In the genomic region with DNA sequence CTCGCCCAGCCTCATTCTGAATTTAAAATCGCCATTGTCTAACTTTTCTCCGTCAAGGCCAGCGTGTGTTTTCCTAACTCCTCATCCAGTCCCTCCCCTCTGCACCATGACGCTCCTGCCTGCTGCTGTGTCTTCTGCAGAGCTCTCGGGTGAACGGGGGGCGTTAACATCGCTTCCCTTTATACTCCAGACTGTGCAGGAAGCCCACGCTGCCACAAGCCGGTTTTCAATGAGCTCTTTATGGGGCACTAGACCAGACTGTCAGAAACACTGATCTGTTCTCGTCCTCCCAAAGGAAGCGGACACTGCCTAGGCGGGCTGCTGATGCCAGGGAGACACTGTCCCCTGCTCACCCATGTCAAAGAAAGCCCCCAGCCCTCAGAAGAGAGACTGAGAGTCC, we compare ENCODE assay signal across 10 cellular contexts. TPM values are rescaled to one million over a fixed set of nuclear protein-coding genes. Genes with fewer than 3 reads are reported as not detected.
DNase-seq lines count a peak whose midpoint lies in the region; ATAC-seq and TF ChIP-seq lines count a peak whose summit lies in the region.
"Had no signal": no experiment of that assay in that cellular context is flagged by ENCODE, and none has a peak within 500 bp of the region (broad histone marks: within the 10 kb centered on the region; RNA-seq: fewer than 3 reads in every experiment).

No MANE protein-coding gene starts in this region.

- intact Hi-C loops in activated CD4-positive, alpha-beta T cell treated with anti-CD3 and anti-CD28 coated beads for 36 hours (cut with DNase I, micrococcal nuclease), result no loop called here

- no peaks in the 10 kb centered on the region for H3K36me3 ChIP-seq in Loucy (ENCODE audit: insufficient read depth, low read length)

- H4K20me1 ChIP-seq in Loucy (ENCODE audit: insufficient read depth, low read length, poor library complexity, severe bottlenecking), result no peaks in the 10 kb centered on the region

- no peaks in the 10 kb centered on the region for H3K79me2 ChIP-seq in Loucy (ENCODE audit: insufficient read depth, low read length)

- H3K9me2 ChIP-seq in Loucy (replicated peaks; ENCODE audit: low read depth, low read length), result no peaks in the 10 kb centered on the region

- no peak overlapping the region for H3K4me3 Mint-ChIP-seq in central memory CD8-positive, alpha-beta T cell
- peak overlapping the region; percentile 74 for H3K4me3 Mint-ChIP-seq in stimulated activated memory B cell treated with anti-CD40 and anti-IgM and Interleukin-4, amounts not matched to agents 10 μg/mL and 1 μg/mL and 100 μg/mL, for 72 hours
- H3K4me3 Mint-ChIP-seq in activated CD4-positive, alpha-beta T cell treated with anti-CD3 and anti-CD28 coated beads for 36 hours, result no peak overlapping the region

- H3K4me3 ChIP-seq in Loucy (ENCODE audit: low read length, poor library complexity, severe bottlenecking), result peak overlapping the region; percentile 54
- H3K4me3 ChIP-seq: coronary artery, lung had no signal

- H3K4me1 Mint-ChIP-seq in central memory CD8-positive, alpha-beta T cell, result peaks cover 20% of the 10 kb centered on the region
- peaks cover 68% of the 10 kb centered on the region for H3K4me1 Mint-ChIP-seq in stimulated activated memory B cell treated with anti-CD40 and anti-IgM and Interleukin-4, amounts not matched to agents 10 μg/mL and 1 μg/mL and 100 μg/mL, for 72 hours
- no peaks in the 10 kb centered on the region for H3K4me1 Mint-ChIP-seq in activated CD4-positive, alpha-beta T cell treated with anti-CD3 and anti-CD28 coated beads for 36 hours

- no peak for TF ChIP-seq CTCF in Loucy (conservative IDR thresholded peaks at IDR 0.05; ENCODE audit: low read length)

- H3K27me3 ChIP-seq in Loucy (ENCODE audit: insufficient read depth, low read length, poor library complexity, severe bottlenecking), result no peaks in the 10 kb centered on the region

- H3F3A ChIP-seq in Loucy (ENCODE audit: low read depth), result no peaks in the 10 kb centered on the region

- H3K9me3 ChIP-seq in Loucy (ENCODE audit: insufficient read depth, low read depth, low read length), result no peaks in the 10 kb centered on the region

- POLR2A ChIA-PET in activated CD4-positive, alpha-beta T cell treated with anti-CD3 and anti-CD28 coated beads for 36 hours (lab: Charles Lee), result no interaction called here

- H3K36me3 Mint-ChIP-seq in central memory CD8-positive, alpha-beta T cell (ENCODE audit: insufficient read depth), result peaks cover 25% of the 10 kb centered on the region
- H3K36me3 Mint-ChIP-seq in stimulated activated memory B cell treated with anti-CD40 and anti-IgM and Interleukin-4, amounts not matched to agents 10 μg/mL and 1 μg/mL and 100 μg/mL, for 72 hours, result peaks cover 61% of the 10 kb centered on the region
- H3K36me3 Mint-ChIP-seq in activated CD4-positive, alpha-beta T cell treated with anti-CD3 and anti-CD28 coated beads for 36 hours (ENCODE audit: low read depth), result peaks cover 7% of the 10 kb centered on the region

- H3K9ac ChIP-seq in Loucy (ENCODE audit: low read depth, low read length, poor library complexity, severe bottlenecking), result peak overlapping the region; percentile 63

- H3K4me1 ChIP-seq in Loucy (ENCODE audit: insufficient read depth, low read length, poor library complexity, severe bottlenecking), result peaks cover 12% of the 10 kb centered on the region

- peak overlapping the region; percentile 74 for H3K4me2 ChIP-seq in Loucy (ENCODE audit: low read depth, low read length, poor library complexity, severe bottlenecking)

- no peak for DNase-seq in central memory CD8-positive, alpha-beta T cell (ENCODE audit: low spot score in 2 of 2)
- no peak for DNase-seq in activated CD8-positive, alpha-beta memory T cell treated with anti-CD3 and anti-CD28 coated beads, Interleukin-2, amount 50 U/mL, for 4 hours
- no peak for DNase-seq in cortex of kidney (lab: John Stamatoyannopoulos, UW)
- DNase-seq in activated CD4-positive, alpha-beta T cell treated with anti-CD3 and anti-CD28 coated beads for 36 hours, result no peak

- peak overlapping the region; percentile 4 for H2AFZ ChIP-seq in Loucy (ENCODE audit: low read length)

- peak; percentile 4 for ATAC-seq in GM21390 (IDR thresholded peaks at IDR 0.05; ENCODE audit: unreplicated experiment)
- no peak for ATAC-seq in central memory CD8-positive, alpha-beta T cell (replicated peaks; ENCODE audit: extremely low read depth, poor library complexity, severe bottlenecking)
- ATAC-seq in stimulated activated memory B cell treated with anti-CD40 and anti-IgM and Interleukin-4, amounts not matched to agents 10 μg/mL and 1 μg/mL and 100 μg/mL, for 72 hours, result peak; percentile 32
- ATAC-seq in activated CD4-positive, alpha-beta T cell treated with anti-CD3 and anti-CD28 coated beads for 36 hours, result no peak
- ATAC-seq in GM19463 (IDR thresholded peaks at IDR 0.05; ENCODE audit: unreplicated experiment), result no peak

- no peaks in the 10 kb centered on the region for H3K9me3 Mint-ChIP-seq in central memory CD8-positive, alpha-beta T cell
- H3K9me3 Mint-ChIP-seq in stimulated activated memory B cell treated with anti-CD40 and anti-IgM and Interleukin-4, amounts not matched to agents 10 μg/mL and 1 μg/mL and 100 μg/mL, for 72 hours, result no peaks in the 10 kb centered on the region
- H3K9me3 Mint-ChIP-seq in activated CD4-positive, alpha-beta T cell treated with anti-CD3 and anti-CD28 coated beads for 36 hours (ENCODE audit: low read depth), result no peaks in the 10 kb centered on the region

- H3K27me3 Mint-ChIP-seq in central memory CD8-positive, alpha-beta T cell, result no peaks in the 10 kb centered on the region
- no peaks in the 10 kb centered on the region for H3K27me3 Mint-ChIP-seq in stimulated activated memory B cell treated with anti-CD40 and anti-IgM and Interleukin-4, amounts not matched to agents 10 μg/mL and 1 μg/mL and 100 μg/mL, for 72 hours
- H3K27me3 Mint-ChIP-seq in activated CD4-positive, alpha-beta T cell treated with anti-CD3 and anti-CD28 coated beads for 36 hours, result no peaks in the 10 kb centered on the region

- peak overlapping the region; percentile 38 for H3K27ac Mint-ChIP-seq in central memory CD8-positive, alpha-beta T cell (ENCODE audit: low read depth)
- H3K27ac Mint-ChIP-seq in stimulated activated memory B cell treated with anti-CD40 and anti-IgM and Interleukin-4, amounts not matched to agents 10 μg/mL and 1 μg/mL and 100 μg/mL, for 72 hours, result peak overlapping the region; percentile 91
- H3K27ac Mint-ChIP-seq in activated CD4-positive, alpha-beta T cell treated with anti-CD3 and anti-CD28 coated beads for 36 hours, result no peak overlapping the region

- CTCF ChIA-PET in activated CD4-positive, alpha-beta T cell treated with anti-CD3 and anti-CD28 coated beads for 36 hours (lab: Charles Lee), result interaction anchor here (0.6 to 1.0 kb wide), 2 partner anchors 58 to 169 kb away, joined by 3 read pairs; no protein-coding TSS in a partner anchor

RNA-seq across cellular contexts. Expression of gene AANAT, which starts 13.3 kb away (rescaled TPM):
- under 1 TPM in 1 of 2 experiments, not detected in 1; 0.16 TPM for total RNA-seq in activated CD4-positive, alpha-beta T cell treated with anti-CD3 and anti-CD28 coated beads for 36 hours

RNA-seq across cellular contexts. Expression of gene RHBDF2, which starts 20.5 kb away (rescaled TPM):
- 10 to 100 TPM; 23.9 to 28.4 TPM for total RNA-seq in activated CD4-positive, alpha-beta T cell treated with anti-CD3 and anti-CD28 coated beads for 36 hours

RNA-seq across cellular contexts. Expression of gene UBE2O, which starts 27.7 kb away (rescaled TPM):
- total RNA-seq in activated CD4-positive, alpha-beta T cell treated with anti-CD3 and anti-CD28 coated beads for 36 hours, result 10 to 100 TPM; 28.1 to 30.7 TPM

RNA-seq across cellular contexts. Expression of gene CYGB, which starts 56.8 kb away (rescaled TPM):
- total RNA-seq in activated CD4-positive, alpha-beta T cell treated with anti-CD3 and anti-CD28 coated beads for 36 hours, result not detected

RNA-seq across cellular contexts. Expression of gene PRCD, which starts 59.2 kb away (rescaled TPM):
- not detected for total RNA-seq in activated CD4-positive, alpha-beta T cell treated with anti-CD3 and anti-CD28 coated beads for 36 hours

Comparison
In these comparisons a context has a peak if more than half of its experiments do, and no peak if none do; other contexts are left out.
1. ATAC-seq: peak in GM21390 (single experiment) and stimulated activated memory B cell treated with anti-CD40 and anti-IgM and Interleukin-4, amounts not matched to agents 10 μg/mL and 1 μg/mL and 100 μg/mL, for 72 hours (single experiment); none in central memory CD8-positive, alpha-beta T cell (single experiment), activated CD4-positive, alpha-beta T cell treated with anti-CD3 and anti-CD28 coated beads for 36 hours (single experiment) and GM19463 (single experiment).